In the genomic region with DNA sequence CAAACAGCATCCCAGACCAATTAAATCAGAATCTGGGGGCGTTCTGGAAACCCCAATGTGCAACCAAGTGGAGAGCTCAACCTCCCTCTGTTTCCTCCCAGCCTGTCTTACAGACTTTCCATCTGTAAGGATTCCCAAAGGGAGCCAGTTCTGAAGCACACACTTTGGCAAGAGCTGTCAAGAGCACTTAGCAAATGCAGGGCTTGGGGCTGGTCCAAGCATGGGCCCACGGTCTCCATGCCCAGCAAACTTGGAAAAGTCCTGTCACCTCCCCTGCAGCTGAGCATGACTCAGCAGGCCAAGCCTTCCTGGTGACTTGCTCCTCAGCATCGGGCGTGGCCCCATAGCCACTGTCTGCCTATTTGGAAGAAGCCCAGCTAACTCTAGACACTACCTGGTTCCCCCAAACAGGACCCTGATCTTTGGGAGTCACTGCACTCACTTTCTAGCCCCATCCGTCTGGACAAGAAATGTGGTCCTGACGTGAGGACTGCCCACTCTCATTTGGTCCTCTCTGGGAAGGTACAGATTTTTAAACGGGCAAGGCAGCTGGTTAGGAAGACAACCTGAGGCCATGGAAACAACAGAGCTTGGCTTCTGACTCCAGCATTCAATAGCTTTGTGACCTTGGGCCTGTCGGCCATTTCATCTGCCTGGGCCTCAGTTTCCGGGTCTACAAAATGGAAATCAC, we compare ENCODE assay signal across 1 cellular context.
TF ChIP-seq lines count a peak whose summit lies in the region.

No MANE protein-coding gene starts in this region.

TF ChIP-seq in HepG2, 621 proteins besides CTCF, POLR2A, EP300 and RAD21:
- no peak for TF ChIP-seq IRF2 (CRISPR knock-in tag; IDR thresholded peaks at IDR 0.05)
- TF ChIP-seq HNRNPLL (IDR thresholded peaks at IDR 0.05; ENCODE audit: low read depth, low read length, poor library complexity, severe bottlenecking) = no peak
- TF ChIP-seq, protein P1, sequence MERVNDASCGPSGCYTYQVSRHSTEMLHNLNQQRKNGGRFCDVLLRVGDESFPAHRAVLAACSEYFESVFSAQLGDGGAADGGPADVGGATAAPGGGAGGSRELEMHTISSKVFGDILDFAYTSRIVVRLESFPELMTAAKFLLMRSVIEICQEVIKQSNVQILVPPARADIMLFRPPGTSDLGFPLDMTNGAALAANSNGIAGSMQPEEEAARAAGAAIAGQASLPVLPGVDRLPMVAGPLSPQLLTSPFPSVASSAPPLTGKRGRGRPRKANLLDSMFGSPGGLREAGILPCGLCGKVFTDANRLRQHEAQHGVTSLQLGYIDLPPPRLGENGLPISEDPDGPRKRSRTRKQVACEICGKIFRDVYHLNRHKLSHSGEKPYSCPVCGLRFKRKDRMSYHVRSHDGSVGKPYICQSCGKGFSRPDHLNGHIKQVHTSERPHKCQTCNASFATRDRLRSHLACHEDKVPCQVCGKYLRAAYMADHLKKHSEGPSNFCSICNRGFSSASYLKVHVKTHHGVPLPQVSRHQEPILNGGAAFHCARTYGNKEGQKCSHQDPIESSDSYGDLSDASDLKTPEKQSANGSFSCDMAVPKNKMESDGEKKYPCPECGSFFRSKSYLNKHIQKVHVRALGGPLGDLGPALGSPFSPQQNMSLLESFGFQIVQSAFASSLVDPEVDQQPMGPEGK (CRISPR knock-in tag; IDR thresholded peaks at IDR 0.05) = no peak
- TF ChIP-seq, protein P2, sequence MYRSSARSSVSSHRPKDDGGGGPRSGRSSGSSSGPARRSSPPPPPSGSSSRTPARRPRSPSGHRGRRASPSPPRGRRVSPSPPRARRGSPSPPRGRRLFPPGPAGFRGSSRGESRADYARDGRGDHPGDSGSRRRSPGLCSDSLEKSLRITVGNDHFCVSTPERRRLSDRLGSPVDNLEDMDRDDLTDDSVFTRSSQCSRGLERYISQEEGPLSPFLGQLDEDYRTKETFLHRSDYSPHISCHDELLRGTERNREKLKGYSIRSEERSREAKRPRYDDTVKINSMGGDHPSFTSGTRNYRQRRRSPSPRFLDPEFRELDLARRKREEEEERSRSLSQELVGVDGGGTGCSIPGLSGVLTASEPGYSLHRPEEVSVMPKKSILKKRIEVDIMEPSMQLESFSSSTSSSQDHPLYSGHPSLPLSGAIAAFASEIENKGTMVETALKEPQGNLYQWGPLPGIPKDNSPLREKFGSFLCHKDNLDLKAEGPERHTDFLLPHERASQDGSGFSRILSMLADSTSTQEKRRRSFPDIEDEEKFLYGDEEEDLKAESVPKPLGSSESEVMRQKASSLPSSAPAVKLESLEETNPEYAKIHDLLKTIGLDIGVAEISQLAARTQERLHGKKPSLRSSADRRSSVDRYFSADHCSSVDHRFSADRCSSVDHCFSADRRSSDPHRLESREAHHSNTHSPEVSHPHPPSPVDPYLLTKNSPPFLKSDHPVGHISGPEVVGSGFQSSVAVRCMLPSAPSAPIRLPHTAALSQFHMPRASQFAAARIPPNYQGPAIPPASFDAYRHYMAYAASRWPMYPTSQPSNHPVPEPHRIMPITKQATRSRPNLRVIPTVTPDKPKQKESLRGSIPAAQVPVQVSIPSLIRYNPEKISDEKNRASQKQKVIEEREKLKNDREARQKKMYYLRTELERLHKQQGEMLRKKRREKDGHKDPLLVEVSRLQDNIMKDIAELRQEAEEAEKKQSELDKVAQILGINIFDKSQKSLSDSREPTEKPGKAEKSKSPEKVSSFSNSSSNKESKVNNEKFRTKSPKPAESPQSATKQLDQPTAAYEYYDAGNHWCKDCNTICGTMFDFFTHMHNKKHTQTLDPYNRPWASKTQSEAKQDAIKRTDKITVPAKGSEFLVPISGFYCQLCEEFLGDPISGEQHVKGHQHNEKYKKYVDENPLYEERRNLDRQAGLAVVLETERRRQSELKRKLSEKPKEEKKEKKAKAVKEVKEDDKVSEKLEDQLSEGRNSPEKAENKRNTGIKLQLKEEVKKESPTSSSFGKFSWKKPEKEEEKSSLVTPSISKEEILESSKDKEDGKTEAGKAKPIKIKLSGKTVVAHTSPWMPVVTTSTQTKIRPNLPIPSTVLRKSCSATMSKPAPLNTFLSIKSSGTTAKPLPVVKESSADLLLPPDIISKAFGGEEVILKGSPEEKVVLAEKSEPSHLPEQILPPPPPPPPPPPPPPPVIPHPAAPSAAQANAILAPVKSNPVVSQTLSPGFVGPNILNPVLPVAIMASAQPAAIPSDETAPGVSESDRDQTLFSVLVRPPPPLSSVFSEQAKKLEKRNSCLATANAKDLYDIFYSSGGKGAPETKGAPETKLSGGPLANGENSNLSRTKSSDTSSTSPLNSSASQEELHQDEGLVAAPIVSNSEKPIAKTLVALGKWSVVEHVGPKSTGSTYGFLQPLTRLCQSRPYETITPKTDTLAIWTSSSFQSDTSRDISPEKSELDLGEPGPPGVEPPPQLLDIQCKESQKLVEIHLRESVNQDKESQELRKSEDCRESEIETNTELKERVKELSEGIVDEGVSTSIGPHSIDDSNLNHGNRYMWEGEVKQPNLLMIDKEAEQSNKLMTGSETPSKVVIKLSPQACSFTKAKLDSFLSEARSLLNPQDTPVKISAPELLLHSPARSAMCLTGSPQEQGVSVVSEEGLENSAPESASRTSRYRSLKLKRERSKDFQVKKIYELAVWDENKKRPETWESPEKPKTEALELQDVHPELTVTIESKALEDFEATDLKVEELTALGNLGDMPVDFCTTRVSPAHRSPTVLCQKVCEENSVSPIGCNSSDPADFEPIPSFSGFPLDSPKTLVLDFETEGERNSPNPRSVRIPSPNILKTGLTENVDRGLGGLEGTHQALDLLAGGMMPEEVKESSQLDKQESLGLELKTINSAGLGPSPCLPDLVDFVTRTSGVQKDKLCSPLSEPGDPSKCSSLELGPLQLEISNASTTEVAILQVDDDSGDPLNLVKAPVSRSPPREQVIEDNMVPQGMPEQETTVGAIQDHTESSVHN (CRISPR knock-in tag; IDR thresholded peaks at IDR 0.05) = no peak
- 0 out of 2 replicates have a peak, but pooled peaks have one; percentile 68 for TF ChIP-seq NFE2 (CRISPR knock-in tag; IDR thresholded peaks at IDR 0.05)
- TF ChIP-seq, protein P3, sequence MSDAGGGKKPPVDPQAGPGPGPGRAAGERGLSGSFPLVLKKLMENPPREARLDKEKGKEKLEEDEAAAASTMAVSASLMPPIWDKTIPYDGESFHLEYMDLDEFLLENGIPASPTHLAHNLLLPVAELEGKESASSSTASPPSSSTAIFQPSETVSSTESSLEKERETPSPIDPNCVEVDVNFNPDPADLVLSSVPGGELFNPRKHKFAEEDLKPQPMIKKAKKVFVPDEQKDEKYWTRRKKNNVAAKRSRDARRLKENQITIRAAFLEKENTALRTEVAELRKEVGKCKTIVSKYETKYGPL (CRISPR knock-in tag; IDR thresholded peaks at IDR 0.05) = no peak
- TF ChIP-seq EHMT2 (IDR thresholded peaks at IDR 0.05; ENCODE audit: borderline replicate concordance, low read depth, low read length) = no peak
- peak; percentile 61; the same call in 1 of the 2 replicates for TF ChIP-seq NFE2L2 (IDR thresholded peaks at IDR 0.05; ENCODE audit: low read length)
- TF ChIP-seq, protein P4, sequence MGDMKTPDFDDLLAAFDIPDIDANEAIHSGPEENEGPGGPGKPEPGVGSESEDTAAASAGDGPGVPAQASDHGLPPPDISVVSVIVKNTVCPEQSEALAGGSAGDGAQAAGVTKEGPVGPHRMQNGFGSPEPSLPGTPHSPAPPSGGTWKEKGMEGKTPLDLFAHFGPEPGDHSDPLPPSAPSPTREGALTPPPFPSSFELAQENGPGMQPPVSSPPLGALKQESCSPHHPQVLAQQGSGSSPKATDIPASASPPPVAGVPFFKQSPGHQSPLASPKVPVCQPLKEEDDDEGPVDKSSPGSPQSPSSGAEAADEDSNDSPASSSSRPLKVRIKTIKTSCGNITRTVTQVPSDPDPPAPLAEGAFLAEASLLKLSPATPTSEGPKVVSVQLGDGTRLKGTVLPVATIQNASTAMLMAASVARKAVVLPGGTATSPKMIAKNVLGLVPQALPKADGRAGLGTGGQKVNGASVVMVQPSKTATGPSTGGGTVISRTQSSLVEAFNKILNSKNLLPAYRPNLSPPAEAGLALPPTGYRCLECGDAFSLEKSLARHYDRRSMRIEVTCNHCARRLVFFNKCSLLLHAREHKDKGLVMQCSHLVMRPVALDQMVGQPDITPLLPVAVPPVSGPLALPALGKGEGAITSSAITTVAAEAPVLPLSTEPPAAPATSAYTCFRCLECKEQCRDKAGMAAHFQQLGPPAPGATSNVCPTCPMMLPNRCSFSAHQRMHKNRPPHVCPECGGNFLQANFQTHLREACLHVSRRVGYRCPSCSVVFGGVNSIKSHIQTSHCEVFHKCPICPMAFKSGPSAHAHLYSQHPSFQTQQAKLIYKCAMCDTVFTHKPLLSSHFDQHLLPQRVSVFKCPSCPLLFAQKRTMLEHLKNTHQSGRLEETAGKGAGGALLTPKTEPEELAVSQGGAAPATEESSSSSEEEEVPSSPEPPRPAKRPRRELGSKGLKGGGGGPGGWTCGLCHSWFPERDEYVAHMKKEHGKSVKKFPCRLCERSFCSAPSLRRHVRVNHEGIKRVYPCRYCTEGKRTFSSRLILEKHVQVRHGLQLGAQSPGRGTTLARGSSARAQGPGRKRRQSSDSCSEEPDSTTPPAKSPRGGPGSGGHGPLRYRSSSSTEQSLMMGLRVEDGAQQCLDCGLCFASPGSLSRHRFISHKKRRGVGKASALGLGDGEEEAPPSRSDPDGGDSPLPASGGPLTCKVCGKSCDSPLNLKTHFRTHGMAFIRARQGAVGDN (CRISPR knock-in tag; IDR thresholded peaks at IDR 0.05) = peak; percentile 19; the same call in 1 of the 2 replicates
- TF ChIP-seq RBM22 (optimal IDR thresholded peaks at IDR 0.05; ENCODE audit: low read length) = peak; percentile 95
- peak; percentile 48 for TF ChIP-seq SAP130 (CRISPR knock-in tag; IDR thresholded peaks at IDR 0.05; ENCODE audit: low read depth)
- TF ChIP-seq FOXA3 (CRISPR knock-in tag; IDR thresholded peaks at IDR 0.05) = no peak
- peak; percentile 72 for TF ChIP-seq FOSL2 (CRISPR knock-in tag; IDR thresholded peaks at IDR 0.05)
- TF ChIP-seq ARNTL (CRISPR knock-in tag; IDR thresholded peaks at IDR 0.05) = no peak
- TF ChIP-seq, protein P5, sequence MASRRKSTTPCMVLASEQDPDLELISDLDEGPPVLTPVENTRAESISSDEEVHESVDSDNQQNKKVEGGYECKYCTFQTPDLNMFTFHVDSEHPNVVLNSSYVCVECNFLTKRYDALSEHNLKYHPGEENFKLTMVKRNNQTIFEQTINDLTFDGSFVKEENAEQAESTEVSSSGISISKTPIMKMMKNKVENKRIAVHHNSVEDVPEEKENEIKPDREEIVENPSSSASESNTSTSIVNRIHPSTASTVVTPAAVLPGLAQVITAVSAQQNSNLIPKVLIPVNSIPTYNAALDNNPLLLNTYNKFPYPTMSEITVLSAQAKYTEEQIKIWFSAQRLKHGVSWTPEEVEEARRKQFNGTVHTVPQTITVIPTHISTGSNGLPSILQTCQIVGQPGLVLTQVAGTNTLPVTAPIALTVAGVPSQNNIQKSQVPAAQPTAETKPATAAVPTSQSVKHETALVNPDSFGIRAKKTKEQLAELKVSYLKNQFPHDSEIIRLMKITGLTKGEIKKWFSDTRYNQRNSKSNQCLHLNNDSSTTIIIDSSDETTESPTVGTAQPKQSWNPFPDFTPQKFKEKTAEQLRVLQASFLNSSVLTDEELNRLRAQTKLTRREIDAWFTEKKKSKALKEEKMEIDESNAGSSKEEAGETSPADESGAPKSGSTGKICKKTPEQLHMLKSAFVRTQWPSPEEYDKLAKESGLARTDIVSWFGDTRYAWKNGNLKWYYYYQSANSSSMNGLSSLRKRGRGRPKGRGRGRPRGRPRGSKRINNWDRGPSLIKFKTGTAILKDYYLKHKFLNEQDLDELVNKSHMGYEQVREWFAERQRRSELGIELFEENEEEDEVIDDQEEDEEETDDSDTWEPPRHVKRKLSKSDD (CRISPR knock-in tag; IDR thresholded peaks at IDR 0.05; ENCODE audit: low read depth) = no peak
- TF ChIP-seq MAFK (conservative IDR thresholded peaks at IDR 0.05 in 1 of 2, IDR thresholded peaks at IDR 0.05 in 1 of 2; ENCODE audit: low read length in 2 of 2) = peak in 1 of 2 experiments; percentile 38; a peak in 2 of 4 replicates
- no peak for TF ChIP-seq FOSL1 (CRISPR knock-in tag; IDR thresholded peaks at IDR 0.05; ENCODE audit: borderline replicate concordance)
- TF ChIP-seq FOXK2 (IDR thresholded peaks at IDR 0.05) = no peak
- TF ChIP-seq ZNF556 (CRISPR knock-in tag; IDR thresholded peaks at IDR 0.05; ENCODE audit: borderline replicate concordance) = no peak
- no peak for TF ChIP-seq ATM (IDR thresholded peaks at IDR 0.05; ENCODE audit: borderline replicate concordance)
- TF ChIP-seq ETV6 (CRISPR knock-in tag; conservative IDR thresholded peaks at IDR 0.05) = no peak
